Comparison of ENCODE assay signal across 13 cellular contexts in the genomic region with DNA sequence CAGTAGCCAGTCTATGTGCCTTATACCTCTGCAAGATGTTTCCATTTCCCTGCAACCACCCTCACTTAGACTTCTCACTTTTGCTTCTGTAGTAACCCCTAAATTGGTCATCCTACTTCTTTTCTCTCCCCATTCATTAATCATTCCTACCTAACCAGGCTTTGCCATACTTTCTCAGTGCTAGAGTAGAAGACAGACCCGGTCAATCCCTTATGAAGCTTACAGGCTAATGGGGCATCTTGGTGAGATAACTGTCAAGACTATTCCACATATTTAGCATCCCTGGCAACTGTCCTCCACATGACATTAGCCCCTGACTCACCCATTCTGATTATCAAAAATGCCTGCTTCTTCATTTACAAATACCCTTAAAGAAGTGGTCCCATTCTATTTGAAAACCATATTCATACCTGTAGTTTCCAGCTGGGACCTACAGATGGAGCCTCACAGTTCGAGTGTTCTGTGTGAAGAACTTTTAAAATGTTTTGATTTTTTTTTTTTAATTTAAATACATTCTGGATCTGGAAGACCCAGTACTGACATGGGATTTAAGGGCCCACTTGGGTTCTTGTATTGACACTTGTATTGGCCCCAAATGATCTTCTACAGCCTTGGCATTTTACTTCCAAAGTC. TPM values are rescaled to one million over a fixed set of nuclear protein-coding genes. Genes with fewer than 3 reads are reported as not detected.
DNase-seq lines count a peak whose midpoint lies in the region; ATAC-seq, FAIRE-seq and TF ChIP-seq lines count a peak whose summit lies in the region.
"Had no signal": no experiment of that assay in that cellular context is flagged by ENCODE, and none has a peak within 500 bp of the region (broad histone marks: within the 10 kb centered on the region; RNA-seq: fewer than 3 reads in every experiment).

No MANE protein-coding gene starts in this region.

- TF ChIP-seq CTCF in GM12878 (IDR thresholded peaks at IDR 0.05 in 2 of 3, conservative IDR thresholded peaks at IDR 0.05 in 1 of 3; ENCODE audit: control insufficient read depth in 2 of 3, extremely low read depth in 1 of 3, insufficient read depth in 1 of 3, low read depth in 3 of 3, low read length in 3 of 3): peak in 2 of 3 experiments; percentile 9 to 26; a peak in 1 of 6 replicates

- WGBS in GM12878 (ENCODE audit: insufficient coverage, insufficient replicate concordance, low lambda C conversion rate, missing lambda C conversion rate): 50% methylated on average over 2 of the region's 2 CpGs

- FAIRE-seq in HTR-8/SVneo (lab: Jason Lieb, UNC) (no peak), GM12878 (lab: Jason Lieb, UNC) (no peak)
- FAIRE-seq: colon had no signal

- H3K79me2 ChIP-seq in GM12878 (ENCODE audit: control insufficient read depth, insufficient read depth, low read length): no peaks in the 10 kb centered on the region

- ATAC-seq in GM12878: no peak; the same call in 1 of the 3 replicates
- ATAC-seq in GM18907 (IDR thresholded peaks at IDR 0.05; ENCODE audit: unreplicated experiment): no peak
- ATAC-seq in GM18520 (IDR thresholded peaks at IDR 0.05; ENCODE audit: unreplicated experiment): no peak
- ATAC-seq: gastroesophageal sphincter had no signal

- H3K4me1 Mint-ChIP-seq in CD4-positive, alpha-beta memory T cell: peaks cover 0 to 17% (median 6%) of the 10 kb centered on the region in 4 donors
- H3K4me1 Mint-ChIP-seq in immature natural killer cell: peaks cover 37 to 78% of the 10 kb centered on the region in 2 donors

- peak; percentile 29; the same call in 1 of the 2 replicates for TF ChIP-seq RAD21 in GM12878 (IDR thresholded peaks at IDR 0.05; ENCODE audit: insufficient read depth, low read depth, low read length)

- peaks cover 24% of the 10 kb centered on the region for H3K36me3 ChIP-seq in CD4-positive, alpha-beta memory T cell (ENCODE audit: insufficient read depth, low read length)
- 0 out of 4 replicates have a peak, but pooled peaks cover 0 to 3% of the 10 kb centered on the region in 2 experiments for H3K36me3 ChIP-seq in GM12878 (ENCODE audit: control insufficient read depth in 2 of 2, insufficient read depth in 2 of 2, low read length in 1 of 2)
- H3K36me3 ChIP-seq: gastroesophageal sphincter had no signal

- TF ChIP-seq EP300 in GM12878 (IDR thresholded peaks at IDR 0.05; ENCODE audit: borderline replicate concordance in 1 of 2, control insufficient read depth in 1 of 2, low read depth in 2 of 2, low read length in 2 of 2): no peak

- H3K4me1 ChIP-seq in CD4-positive, alpha-beta memory T cell (ENCODE audit: insufficient read depth, low read length): no peaks in the 10 kb centered on the region
- no peaks in the 10 kb centered on the region for H3K4me1 ChIP-seq in GM12878 (ENCODE audit: control insufficient read depth, insufficient read depth, low read length)

- H3K9ac ChIP-seq in GM12878 (ENCODE audit: control insufficient read depth, insufficient read depth, low read length): no peak overlapping the region

- intact Hi-C loops in CD4-positive, alpha-beta memory T cell (cut with micrococcal nuclease): loop anchor here (10.0 kb wide), 1 partner anchor 413 kb away; no protein-coding TSS in a partner anchor
- intact Hi-C loops in GM12878 (cut with micrococcal nuclease; ENCODE audit: unreplicated experiment): loop anchor here (1.0 to 5.0 kb wide), 2 partner anchors 39 to 265 kb away; no protein-coding TSS in a partner anchor

- CTCF ChIA-PET in CD4-positive, alpha-beta memory T cell (lab: Charles Lee; ENCODE audit: partially characterized antibody): interaction anchor here (0.5 to 10.3 kb wide), 12 partner anchors 9 to 180 kb away, joined by 3 to 148 read pairs (median 4); no protein-coding TSS in a partner anchor
- CTCF ChIA-PET in GM12878 (lab: Yijun Ruan, JAX): interaction anchor here (0.5 to 8.5 kb wide), 28 partner anchors 9 to 726 kb away, joined by 3 to 239 read pairs (median 4); no protein-coding TSS in a partner anchor

- DNase-seq in CD4-positive, alpha-beta memory T cell: no peak
- peak; percentile 11 for DNase-seq in HTR-8/SVneo (ENCODE audit: insufficient read length, low spot score)
- no peak for DNase-seq in GM12878 (ENCODE audit: low read depth, low spot score)
- DNase-seq in immature natural killer cell: no peak
- no peak for DNase-seq in NCI-H2171 (lab: John Stamatoyannopoulos, UW)
- no peak for DNase-seq in NCI-H187 (lab: John Stamatoyannopoulos, UW)
- DNase-seq: activated CD4-positive, alpha-beta T cell treated with anti-CD3 and anti-CD28 coated beads, Interleukin-2, amount 50 U/mL, for 4 hours had no signal

- no peaks in the 10 kb centered on the region for H4K20me1 ChIP-seq in GM12878 (ENCODE audit: control insufficient read depth, insufficient read depth)

- H3K4me3 Mint-ChIP-seq in CD4-positive, alpha-beta memory T cell: no peak overlapping the region
- no peak overlapping the region for H3K4me3 Mint-ChIP-seq in immature natural killer cell

- no peak for TF ChIP-seq POLR2A in GM12878 (IDR thresholded peaks at IDR 0.05; ENCODE audit: low read depth, low read length)

- RAD21 ChIA-PET in GM12878 (lab: Charles Lee; ENCODE audit: unreplicated experiment): interaction anchor here (0.7 to 12.9 kb wide), 9 partner anchors 9 to 251 kb away, joined by 3 to 166 read pairs (median 4); no protein-coding TSS in a partner anchor

- POLR2A ChIA-PET in CD4-positive, alpha-beta memory T cell (lab: Charles Lee; ENCODE audit: partially characterized antibody): interaction anchor here (1.0 to 2.3 kb wide), 3 partner anchors 137 to 199 kb away, joined by 3 to 8 read pairs (median 5); partner anchors contain the start of gene IQGAP2
- POLR2A ChIA-PET in GM12878 (lab: Charles Lee): interaction anchor here (1.1 kb wide), 1 partner anchor 173 kb away, joined by 3 read pairs; no protein-coding TSS in a partner anchor

- no peaks in the 10 kb centered on the region for H3K27me3 Mint-ChIP-seq in CD4-positive, alpha-beta memory T cell
- peaks cover 0 to 8% (median 2%) of the 10 kb centered on the region in 3 donors for H3K27me3 Mint-ChIP-seq in immature natural killer cell (ENCODE audit: low read depth in 3 of 3)

- BruUV-seq in GM12878 (replicated peaks; lab: Mats Ljungman, UMichigan): no TSS peak

- no peaks in the 10 kb centered on the region for H3K9me3 Mint-ChIP-seq in CD4-positive, alpha-beta memory T cell
- no peaks in the 10 kb centered on the region for H3K9me3 Mint-ChIP-seq in immature natural killer cell

- SMC1A ChIA-PET in GM12878 (lab: Charles Lee; ENCODE audit: uncharacterized antibody, unreplicated experiment): interaction anchor here (0.9 to 8.7 kb wide), 19 partner anchors 9 to 197 kb away, joined by 3 to 154 read pairs (median 4); no protein-coding TSS in a partner anchor

- H3K9me3 ChIP-seq in CD4-positive, alpha-beta memory T cell (ENCODE audit: control insufficient read depth in 1 of 2, low read length in 2 of 2): no peaks in the 10 kb centered on the region
- H3K9me3 ChIP-seq in GM12878 (replicated peaks; ENCODE audit: control insufficient read depth, insufficient read depth, low read length): no peaks in the 10 kb centered on the region
- H3K9me3 ChIP-seq: gastroesophageal sphincter had no signal

- H3K36me3 Mint-ChIP-seq in CD4-positive, alpha-beta memory T cell: peaks cover 74 to 77% of the 10 kb centered on the region in 2 donors
- H3K36me3 Mint-ChIP-seq in immature natural killer cell: peaks cover 25 to 56% (median 51%) of the 10 kb centered on the region in 3 donors

- in situ Hi-C loops in GM12878 (cut with MboI): loop anchor here (5.0 kb wide), 1 partner anchor 40 kb away; no protein-coding TSS in a partner anchor

- no peak overlapping the region for H3K4me3 ChIP-seq in CD4-positive, alpha-beta memory T cell (ENCODE audit: low read length in 2 of 2)
- no peak overlapping the region for H3K4me3 ChIP-seq in GM12878
- H3K4me3 ChIP-seq: gastroesophageal sphincter had no signal

- H3K27me3 ChIP-seq in CD4-positive, alpha-beta memory T cell (ENCODE audit: insufficient read depth, low read length): no peaks in the 10 kb centered on the region
- no peaks in the 10 kb centered on the region for H3K27me3 ChIP-seq in GM12878 (replicated peaks in 1 of 2; ENCODE audit: control insufficient read depth in 2 of 2, insufficient read depth in 2 of 2, low read length in 1 of 2)
- H3K27me3 ChIP-seq: gastroesophageal sphincter had no signal

- H3K27ac ChIP-seq in CD4-positive, alpha-beta memory T cell (ENCODE audit: low read depth, low read length): no peak overlapping the region
- H3K27ac ChIP-seq in GM12878 (ENCODE audit: control insufficient read depth, insufficient read depth): no peak overlapping the region
- H3K27ac ChIP-seq: C4-2B, gastroesophageal sphincter, HL-60 had no signal

- H2AFZ ChIP-seq in GM12878 (ENCODE audit: control insufficient read depth, low read depth, low read length): no peak overlapping the region

- peak overlapping the region in 6 of 7 donors; percentile 3 to 73 (median 36) for H3K27ac Mint-ChIP-seq in CD4-positive, alpha-beta memory T cell
- peak overlapping the region in 5 of 6 donors; percentile 61 to 80 (median 74) for H3K27ac Mint-ChIP-seq in immature natural killer cell

- no peak overlapping the region for H3K4me2 ChIP-seq in GM12878 (ENCODE audit: control insufficient read depth, insufficient read depth)

RNA-seq across cellular contexts. Expression of gene F2RL2, which starts 21.0 kb away (rescaled TPM):
- not detected for total RNA-seq in CD4-positive, alpha-beta memory T cell
- under 1 TPM; 0.50 to 1.00 TPM for polyA plus RNA-seq in CD4-positive, alpha-beta memory T cell
- 0.46 TPM in 1 of 2 replicates, not detected in the other for total RNA-seq in GM12878 (2013; cell fraction: nucleolus; rRNA removed)
- total RNA-seq in GM12878 (2014; rRNA removed) (not detected in 2 replicates), GM12878 (2014; rRNA removed; fragmentation: Illumina TruSeq; extraction: Trizol) (not detected in 2 replicates), GM12878 (2021) (not detected in 2 replicates)
- 0.07 TPM for polyA plus RNA-seq in GM12878 (2011; ENCODE audit: low read depth)
- polyA plus RNA-seq in GM12878 (2011; rRNA removed) (0.08 and 0.09 TPM in 2 replicates), GM12878 (2014; fragmentation: Illumina TruSeq; extraction: Trizol) (0.04 TPM in 1 of 2 replicates, not detected in the other), GM12878 (2014; fragmentation: Nextera tagmentation; extraction: Ambion mirVana) (under 1 TPM in 1 of 2 experiments, not detected in 1; 0.03 TPM), GM12878 (2014; rRNA removed) (0.11 TPM in 1 of 2 replicates, not detected in the other), GM12878 (2016; fragmentation: Nextera tagmentation; extraction: Ambion mirVana) (under 1 TPM; 0.15 to 0.24 TPM), immature natural killer cell (1 to 10 TPM in 1 of 3 donors, under 1 TPM in 2; 0.43 to 1.5 (median 0.49) TPM)
- polyA plus RNA-seq in GM12878 (2011; cell fraction: cytosol; rRNA removed): 0.06 TPM in 1 of 2 replicates, not detected in the other
- 0.10 TPM in 2 replicates for polyA plus RNA-seq in GM12878 (2011; cell fraction: nucleus; rRNA removed)
- polyA plus RNA-seq in GM12878 (2012): 0.07 TPM in 1 of 2 replicates, not detected in the other
- polyA minus RNA-seq in GM12878 (2011; rRNA and poly(A)+ RNA removed): not detected in 2 replicates
- polyA minus RNA-seq in GM12878 (2011; cell fraction: cytosol; rRNA and poly(A)+ RNA removed): not detected in 2 replicates
- not detected in 2 replicates for polyA minus RNA-seq in GM12878 (2011; cell fraction: nucleus; rRNA and poly(A)+ RNA removed)
